24 cellular contexts compared by ENCODE assay signal in genomic region chr11:21323617-21324016, GRCh38.
A peak's percentile ranks its signal among the peaks of the same experiment; 100 is the strongest.
DNase-seq lines count a peak whose midpoint lies in the region; ATAC-seq, FAIRE-seq and TF ChIP-seq lines count a peak whose summit lies in the region.
"Had no signal": no experiment of that assay in that cellular context is flagged by ENCODE, and none has a peak within 500 bp of the region (broad histone marks: within the 10 kb centered on the region; RNA-seq: fewer than 3 reads in every experiment).

No MANE protein-coding gene starts in this region.

- no peak overlapping the region for H3K27ac ChIP-seq in KMS-11
- no peak overlapping the region for H3K27ac ChIP-seq in H1 (ENCODE audit: low read depth, low read length)
- H3K27ac ChIP-seq: BLaER1 treated with 17β-estradiol and CSF1 and Interleukin-3, amounts not matched to agents 10 nM and 100 nM; heart right ventricle; SJCRH30 had no signal

- no peak overlapping the region for H2BK120ac ChIP-seq in H1 (replicated peaks; ENCODE audit: low read depth, low read length)

- no peak for ATAC-seq in stimulated activated naive CD8-positive, alpha-beta T cell treated with anti-CD3 and anti-CD28 coated beads, Interleukin-15, amount 100 ng/mL, for 72 hours
- ATAC-seq in Right ventricle myocardium inferior, result no peak
- ATAC-seq: heart right ventricle, T-helper 17 cell had no signal

- H3K9ac ChIP-seq in KMS-11 (no peak overlapping the region), H1 (replicated peaks in 1 of 4; ENCODE audit: extremely low read depth in 1 of 4, low read depth in 3 of 4, low read length in 3 of 4) (no peak overlapping the region)
- H3K9ac ChIP-seq: BLaER1 treated with 17β-estradiol and CSF1 and Interleukin-3, amounts not matched to agents 10 nM and 100 nM had no signal

- peaks cover 10% of the 10 kb centered on the region for H3K4me1 Mint-ChIP-seq in nephron progenitor cell
- no peaks in the 10 kb centered on the region for H3K4me1 Mint-ChIP-seq in stimulated activated naive CD8-positive, alpha-beta T cell treated with anti-CD3 and anti-CD28 coated beads, Interleukin-15, amount 100 ng/mL, for 72 hours
- H3K4me1 Mint-ChIP-seq in T-helper 2 cell treated with Interferon-gamma antibody and Interleukin-4, amounts not matched to agents 5 μg/mL and 100 μg/mL, for 36 hours (ENCODE audit: low read depth), result no peaks in the 10 kb centered on the region
- H3K4me1 Mint-ChIP-seq: activated B cell treated with CpG ODN at 0.5 μM for 24 hours, T-helper 17 cell had no signal

- no peaks in the 10 kb centered on the region for H3K27me3 Mint-ChIP-seq in nephron progenitor cell (ENCODE audit: low read depth, poor library complexity)
- H3K27me3 Mint-ChIP-seq in stimulated activated naive CD8-positive, alpha-beta T cell treated with anti-CD3 and anti-CD28 coated beads, Interleukin-15, amount 100 ng/mL, for 72 hours, result no peaks in the 10 kb centered on the region
- H3K27me3 Mint-ChIP-seq in T-helper 2 cell treated with Interferon-gamma antibody and Interleukin-4, amounts not matched to agents 5 μg/mL and 100 μg/mL, for 36 hours (ENCODE audit: low read depth), result no peaks in the 10 kb centered on the region
- H3K27me3 Mint-ChIP-seq: activated B cell treated with CpG ODN at 0.5 μM for 24 hours; activated CD4-positive, alpha-beta memory T cell treated with anti-CD3 and anti-CD28 coated beads for 36 hours; dendritic cell treated with granulocyte-macrophage colony-stimulating factor and Interleukin-4, amounts not matched to agents 40 ng/mL and 50 ng/mL, for 4 days; T-helper 17 cell had no signal

- no peak for FAIRE-seq in H1 (lab: Jason Lieb, UNC)
- FAIRE-seq: A204.1, bronchial epithelial cell had no signal

- H3K27me3 ChIP-seq in KMS-11 (ENCODE audit: insufficient read depth, low read depth) (no peaks in the 10 kb centered on the region), H1 (replicated peaks in 1 of 4; ENCODE audit: control insufficient read depth in 3 of 4, extremely low read depth in 1 of 4, insufficient read depth in 3 of 4, low read length in 3 of 4) (no peaks in the 10 kb centered on the region)
- H3K27me3 ChIP-seq: BLaER1 treated with 17β-estradiol and CSF1 and Interleukin-3, amounts not matched to agents 10 nM and 100 nM; heart right ventricle; SJCRH30 had no signal

- H3K23me2 ChIP-seq in H1 (ENCODE audit: low read depth, low read length), result no peaks in the 10 kb centered on the region

- H3K4me2 ChIP-seq in KMS-11, result no peak overlapping the region
- no peak overlapping the region for H3K4me2 ChIP-seq in H1 (ENCODE audit: insufficient read depth in 1 of 2, low read depth in 2 of 2, low read length in 2 of 2)
- H3K4me2 ChIP-seq: BLaER1 treated with 17β-estradiol and CSF1 and Interleukin-3, amounts not matched to agents 10 nM and 100 nM had no signal

- H3K9me3 Mint-ChIP-seq in nephron progenitor cell, result peaks cover 17% of the 10 kb centered on the region
- peaks cover 17% of the 10 kb centered on the region in 2 donors for H3K9me3 Mint-ChIP-seq in stimulated activated naive CD8-positive, alpha-beta T cell treated with anti-CD3 and anti-CD28 coated beads, Interleukin-15, amount 100 ng/mL, for 72 hours
- peaks cover 15% of the 10 kb centered on the region for H3K9me3 Mint-ChIP-seq in T-helper 2 cell treated with Interferon-gamma antibody and Interleukin-4, amounts not matched to agents 5 μg/mL and 100 μg/mL, for 36 hours

- no peak overlapping the region for H4K91ac ChIP-seq in H1 (replicated peaks; ENCODE audit: insufficient read length, low read length)

- WGBS in H1 (ENCODE audit: extremely low coverage in 1 of 2, insufficient coverage in 1 of 2, insufficient read length in 1 of 2, insufficient replicate concordance in 2 of 2, low coverage in 1 of 2, low lambda C conversion rate in 2 of 2, missing lambda C conversion rate in 1 of 2), 2 experiments, result 84% methylated on average over 2 of the region's 2 CpGs; no CpG with 5 or more reads in 1 of the 2 experiments

- no peak overlapping the region for H3K56ac ChIP-seq in H1 (replicated peaks; ENCODE audit: insufficient read length, low read depth, low read length)

- H2BK20ac ChIP-seq in H1 (ENCODE audit: low read length), result no peak overlapping the region

- H3K4me3 ChIP-seq in KMS-11 (IDR thresholded peaks at IDR 0.05; ENCODE audit: insufficient read depth, low read depth, low read length) (no peak overlapping the region), H1 (ENCODE audit: extremely low read depth in 1 of 4, insufficient read depth in 2 of 4, low read depth in 3 of 4, low read length in 4 of 4) (no peak overlapping the region)
- H3K4me3 ChIP-seq: BLaER1 treated with 17β-estradiol and CSF1 and Interleukin-3, amounts not matched to agents 10 nM and 100 nM; heart right ventricle; SJCRH30 had no signal

- no peak overlapping the region for H2BK15ac ChIP-seq in H1 (ENCODE audit: low read length)

- no peaks in the 10 kb centered on the region for H3K36me3 ChIP-seq in KMS-11 (ENCODE audit: insufficient read depth)
- H3K36me3 ChIP-seq in H1 (ENCODE audit: control insufficient read depth in 2 of 4, insufficient read depth in 4 of 4, low read length in 3 of 4), result no peaks in the 10 kb centered on the region
- H3K36me3 ChIP-seq: BLaER1 treated with 17β-estradiol and CSF1 and Interleukin-3, amounts not matched to agents 10 nM and 100 nM; heart right ventricle; SJCRH30 had no signal

- H3K14ac ChIP-seq in H1 (ENCODE audit: insufficient read length), result no peak overlapping the region

- no peak overlapping the region for H2AK5ac ChIP-seq in H1 (ENCODE audit: low read depth, low read length)

- H3K4ac ChIP-seq in H1 (replicated peaks; ENCODE audit: insufficient read length, low read depth, low read length), result no peak overlapping the region

- POLR2A ChIA-PET in H1 (lab: Charles Lee; ENCODE audit: partially characterized antibody), result no interaction called here

- H3K79me2 ChIP-seq in KMS-11 (ENCODE audit: insufficient read depth, low read depth) (no peaks in the 10 kb centered on the region), H1 (ENCODE audit: control insufficient read depth in 1 of 2, insufficient read depth in 2 of 2, low read length in 2 of 2) (no peaks in the 10 kb centered on the region)

- TF ChIP-seq RAD21 in H1 (IDR thresholded peaks at IDR 0.05 in 1 of 2, conservative IDR thresholded peaks at IDR 0.05 in 1 of 2; ENCODE audit: low read depth in 2 of 2, low read length in 2 of 2), result peak; percentile 69 to 70

- no peak overlapping the region for H2BK12ac ChIP-seq in H1 (ENCODE audit: low read depth, low read length)

- no peak for TF ChIP-seq EP300 in H1 (IDR thresholded peaks at IDR 0.05; ENCODE audit: borderline replicate concordance in 1 of 2, low read depth in 2 of 2, low read length in 2 of 2)

- intact Hi-C loops in Right ventricle myocardium inferior (cut with DNase I), result no loop called here

- no peak overlapping the region for H3K18ac ChIP-seq in H1 (ENCODE audit: extremely low read depth, low read length)

- no peak overlapping the region for H2BK5ac ChIP-seq in H1 (ENCODE audit: low read depth, low read length)

- CTCF ChIA-PET in H1 (lab: Charles Lee; ENCODE audit: partially characterized antibody), result interaction anchor here (0.6 to 2.9 kb wide), 44 partner anchors 8 to 807 kb away, joined by 3 to 20 read pairs (median 4); no protein-coding TSS in a partner anchor

- 0 out of 2 replicates have a peak, but pooled peaks have one; percentile 19 for TF ChIP-seq CTCF in KMS-11 (conservative IDR thresholded peaks at IDR 0.05; ENCODE audit: low read depth, low read length)
- TF ChIP-seq CTCF in H1 (IDR thresholded peaks at IDR 0.05; ENCODE audit: control extremely low read depth in 1 of 3, insufficient read depth in 1 of 3, low read depth in 1 of 3, low read length in 3 of 3), result peak in 2 of 3 experiments; percentile 48 to 58; a peak in 3 of 4 replicates
- peak; percentile 39 for TF ChIP-seq CTCF in nephron progenitor cell (IDR thresholded peaks at IDR 0.05)

- peak in 2 of 3 experiments; percentile 15 to 28 for DNase-seq in NCI-H1417 (lab: John Stamatoyannopoulos, UW)
- no peak for DNase-seq in NCI-H1417 treated with DMSO at 0.1 percent for 48 hours (lab: John Stamatoyannopoulos, UW)
- DNase-seq in H1 (ENCODE audit: low read depth in 1 of 2, low spot score in 2 of 2), result no peak
- no peak for DNase-seq in nephron progenitor cell
- DNase-seq in stimulated activated naive CD8-positive, alpha-beta T cell treated with anti-CD3 and anti-CD28 coated beads, Interleukin-15, amount 100 ng/mL, for 72 hours, result no peak
- DNase-seq in T-helper 2 cell treated with Interferon-gamma antibody and Interleukin-4, amounts not matched to agents 5 μg/mL and 100 μg/mL, for 36 hours (ENCODE audit: low spot score), result no peak
- DNase-seq in Right ventricle myocardium inferior (ENCODE audit: missing footprints), result no peak
- DNase-seq: activated B cell treated with CpG ODN at 0.5 μM for 24 hours; activated CD4-positive, alpha-beta memory T cell treated with anti-CD3 and anti-CD28 coated beads for 36 hours; activated gamma-delta T cell; activated T-cell treated with anti-CD3 and anti-CD28 coated beads for 4 hours; HCEC 1CT; heart right ventricle; KG1; kidney glomerular epithelial cell; NCI-H1048; NCI-H524 treated with DMSO at 0.1 percent for 48 hours; T-helper 17 cell had no signal

- no peaks in the 10 kb centered on the region for H3K79me1 ChIP-seq in H1 (ENCODE audit: low read depth, low read length)

- H4K20me1 ChIP-seq in KMS-11 (ENCODE audit: insufficient read depth) (no peaks in the 10 kb centered on the region), H1 (replicated peaks in 1 of 2; ENCODE audit: control insufficient read depth in 1 of 2, insufficient read depth in 2 of 2, low read length in 2 of 2) (no peaks in the 10 kb centered on the region)
- H4K20me1 ChIP-seq: BLaER1 treated with 17β-estradiol and CSF1 and Interleukin-3, amounts not matched to agents 10 nM and 100 nM had no signal

- H2AFZ ChIP-seq in KMS-11 (ENCODE audit: low read depth) (no peak overlapping the region), H1 (ENCODE audit: low read length) (no peak overlapping the region)

- no peak overlapping the region for H4K5ac ChIP-seq in H1 (ENCODE audit: insufficient read length, low read depth, low read length)

- peaks cover 5% of the 10 kb centered on the region for H3K36me3 Mint-ChIP-seq in nephron progenitor cell (ENCODE audit: low read depth)
- no peaks in the 10 kb centered on the region for H3K36me3 Mint-ChIP-seq in T-helper 2 cell treated with Interferon-gamma antibody and Interleukin-4, amounts not matched to agents 5 μg/mL and 100 μg/mL, for 36 hours (ENCODE audit: low read depth)
- H3K36me3 Mint-ChIP-seq: activated CD4-positive, alpha-beta memory T cell treated with anti-CD3 and anti-CD28 coated beads for 36 hours had no signal

- no peak overlapping the region for H3K4me3 Mint-ChIP-seq in nephron progenitor cell
- H3K4me3 Mint-ChIP-seq in stimulated activated naive CD8-positive, alpha-beta T cell treated with anti-CD3 and anti-CD28 coated beads, Interleukin-15, amount 100 ng/mL, for 72 hours, result no peak overlapping the region
- H3K4me3 Mint-ChIP-seq in T-helper 2 cell treated with Interferon-gamma antibody and Interleukin-4, amounts not matched to agents 5 μg/mL and 100 μg/mL, for 36 hours, result no peak overlapping the region
- H3K4me3 Mint-ChIP-seq: activated B cell treated with CpG ODN at 0.5 μM for 24 hours; activated CD4-positive, alpha-beta memory T cell treated with anti-CD3 and anti-CD28 coated beads for 36 hours; dendritic cell treated with granulocyte-macrophage colony-stimulating factor and Interleukin-4, amounts not matched to agents 40 ng/mL and 50 ng/mL, for 4 days; T-helper 17 cell had no signal

- H3K9me3 ChIP-seq in H1 (ENCODE audit: insufficient read depth in 2 of 2, low read depth in 1 of 2, low read length in 1 of 2), result peaks cover 8 to 10% of the 10 kb centered on the region in 2 experiments
- H3K9me3 ChIP-seq: heart right ventricle, SJCRH30 had no signal

- no peak overlapping the region for H3K27ac Mint-ChIP-seq in nephron progenitor cell
- no peak overlapping the region for H3K27ac Mint-ChIP-seq in stimulated activated naive CD8-positive, alpha-beta T cell treated with anti-CD3 and anti-CD28 coated beads, Interleukin-15, amount 100 ng/mL, for 72 hours
- no peak overlapping the region for H3K27ac Mint-ChIP-seq in T-helper 2 cell treated with Interferon-gamma antibody and Interleukin-4, amounts not matched to agents 5 μg/mL and 100 μg/mL, for 36 hours
- H3K27ac Mint-ChIP-seq: activated B cell treated with CpG ODN at 0.5 μM for 24 hours; activated CD4-positive, alpha-beta memory T cell treated with anti-CD3 and anti-CD28 coated beads for 36 hours; dendritic cell treated with granulocyte-macrophage colony-stimulating factor and Interleukin-4, amounts not matched to agents 40 ng/mL and 50 ng/mL, for 4 days; T-helper 17 cell had no signal

- no peak overlapping the region for H3K23ac ChIP-seq in H1 (ENCODE audit: insufficient read length)

- no peak for TF ChIP-seq POLR2A in H1 (IDR thresholded peaks at IDR 0.05; ENCODE audit: control extremely low read depth in 1 of 2, low read depth in 2 of 2, low read length in 2 of 2)

- no peaks in the 10 kb centered on the region for H3K4me1 ChIP-seq in KMS-11 (ENCODE audit: low read depth, poor library complexity, severe bottlenecking)
- H3K4me1 ChIP-seq in H1 (replicated peaks in 1 of 4; ENCODE audit: control insufficient read depth in 3 of 4, insufficient read depth in 4 of 4, low read length in 3 of 4), result peaks cover 0 to 1% (median 0%) of the 10 kb centered on the region in 4 experiments; a peak in 1 of 7 replicates
- H3K4me1 ChIP-seq: BLaER1 treated with 17β-estradiol and CSF1 and Interleukin-3, amounts not matched to agents 10 nM and 100 nM; SJCRH30 had no signal

- H4K8ac ChIP-seq in H1 (ENCODE audit: extremely low read depth, insufficient read depth, low read length), result no peak overlapping the region

Comparison
In these comparisons a context has a peak if more than half of its experiments do, and no peak if none do; other contexts are left out.
1. DNase-seq: peak in NCI-H1417 (2 of 3); none in NCI-H1417 treated with DMSO at 0.1 percent for 48 hours (single experiment), H1 (0 of 2), nephron progenitor cell (single experiment), stimulated activated naive CD8-positive, alpha-beta T cell treated with anti-CD3 and anti-CD28 coated beads, Interleukin-15, amount 100 ng/mL, for 72 hours (0 of 2), T-helper 2 cell treated with Interferon-gamma antibody and Interleukin-4, amounts not matched to agents 5 μg/mL and 100 μg/mL, for 36 hours (single experiment) and Right ventricle myocardium inferior (single experiment).
2. Peak in every context shown above with its lines, with median percentiles within 50 percentile points of each other: CTCF ChIP-seq.